ENCODE assay signal across 8 cellular contexts in the genomic region with DNA sequence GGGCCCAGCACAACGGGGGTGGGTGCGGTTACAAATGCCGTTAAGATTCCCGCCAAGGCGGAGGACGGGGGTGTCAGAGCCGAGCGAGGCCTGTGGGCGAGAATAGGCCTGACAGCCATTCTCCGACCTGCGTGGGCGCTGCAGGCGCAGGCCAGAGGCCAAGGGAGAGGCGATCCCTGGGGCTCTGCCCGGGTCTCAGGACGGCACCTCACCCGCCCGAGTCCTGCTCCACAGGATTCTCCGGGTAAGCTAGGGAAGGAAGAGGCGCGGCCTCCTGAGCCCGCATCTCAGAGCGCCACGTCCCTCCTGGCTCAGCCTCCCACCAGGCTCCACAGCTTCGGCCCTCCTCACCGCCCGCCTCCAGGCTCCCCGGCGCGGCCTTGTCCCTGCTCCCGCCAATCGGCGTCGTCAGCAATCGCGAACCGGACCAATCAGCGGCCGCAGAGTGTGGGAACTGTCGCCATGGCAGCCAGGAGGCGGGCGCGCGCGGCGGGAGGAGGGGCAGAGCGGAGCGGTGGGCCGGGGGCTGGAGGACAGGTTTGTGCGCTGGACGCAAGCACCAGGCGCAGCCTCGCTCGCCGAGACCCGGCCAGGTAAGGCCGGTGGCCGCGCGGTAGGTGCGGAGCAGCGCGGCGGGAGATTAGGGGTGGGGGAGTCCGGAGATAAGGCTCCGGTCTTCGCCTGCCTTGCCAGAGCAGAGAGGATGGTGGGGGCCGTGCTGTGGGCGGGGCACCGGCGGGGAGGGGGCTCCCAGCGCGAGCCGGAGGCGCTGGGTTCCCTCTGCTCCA. TPM values are rescaled to one million over a fixed set of nuclear protein-coding genes. Genes with fewer than 3 reads are reported as not detected.
DNase-seq lines count a peak whose midpoint lies in the region; ATAC-seq and TF ChIP-seq lines count a peak whose summit lies in the region.

A gene (plus strand): TSS at position 504 of the 788 bp plus-strand sequence. CDS start 18,585 bp downstream, outside the sequence.

- no peaks in the 10 kb centered on the region for H3K27me3 Mint-ChIP-seq in activated naive CD8-positive, alpha-beta T cell

- peak; percentile 68 for TF ChIP-seq POLR2A in testis (IDR thresholded peaks at IDR 0.05)

- H3K36me3 ChIP-seq in testis (ENCODE audit: low read depth, missing control alignments), result no peaks in the 10 kb centered on the region

- CTCF ChIA-PET in GM10248 (lab: Yijun Ruan, JAX), result interaction anchor here (1.0 to 2.8 kb wide), 9 partner anchors 8 to 109 kb away, joined by 3 to 9 read pairs (median 3); no protein-coding TSS in a partner anchor

- intact Hi-C loops in testis (cut with DNase I; ENCODE audit: low total_unique reads), result loop anchor here (10.0 kb wide), 1 partner anchor 52 kb away; no protein-coding TSS in a partner anchor

- no peak for TF ChIP-seq CTCF in GM10248 (IDR thresholded peaks at IDR 0.05; ENCODE audit: control extremely low read depth, extremely low read depth, low read depth, missing control alignments)
- no peak for TF ChIP-seq CTCF in omental fat pad (IDR thresholded peaks at IDR 0.05)
- TF ChIP-seq CTCF in testis (IDR thresholded peaks at IDR 0.05), result no peak

- no peaks in the 10 kb centered on the region for H3K4me1 ChIP-seq in testis

- H3K27ac Mint-ChIP-seq in activated naive CD8-positive, alpha-beta T cell, result peak within 1 kb of the TSS; percentile 88

- peak within 1 kb of the TSS; percentile 79 to 84 for H3K4me3 ChIP-seq in testis

- peaks cover 41% of the 10 kb centered on the region for H3K4me1 Mint-ChIP-seq in activated naive CD8-positive, alpha-beta T cell (ENCODE audit: low read depth)

- WGBS in testis, 2 donors, result 0 to 1% methylated on average over 12 to 68 of the region's 75 CpGs

- no peaks in the 10 kb centered on the region for H3K9me3 Mint-ChIP-seq in activated naive CD8-positive, alpha-beta T cell (ENCODE audit: low read depth)

- H3K27ac ChIP-seq in testis, result peak within 1 kb of the TSS; percentile 87 to 93

- ATAC-seq in HG02623 (IDR thresholded peaks at IDR 0.05; ENCODE audit: unreplicated experiment) (peak; percentile 98), omental fat pad (ENCODE audit: low FRiP score) (peak; percentile 99)

- DNase-seq in GM10248 (ENCODE audit: extremely low spot score) (peak; percentile 96), NCI-H1105 (lab: John Stamatoyannopoulos, UW) (peak; percentile 98), SKM-1 treated with dmso at 0.1 percent for 144 hours (lab: John Stamatoyannopoulos, UW; ENCODE audit: unreplicated experiment) (peak; percentile 94), glomerular visceral epithelial cell (ENCODE audit: extremely low spot score) (peak; percentile 94), omental fat pad (ENCODE audit: low spot score) (peak; percentile 97), testis (peak; percentile 99)

- no peaks in the 10 kb centered on the region for H3K27me3 ChIP-seq in testis

- peak within 1 kb of the TSS; percentile 90 for H3K4me3 Mint-ChIP-seq in activated naive CD8-positive, alpha-beta T cell

- H3K36me3 Mint-ChIP-seq in activated naive CD8-positive, alpha-beta T cell, result peaks cover 2% of the 10 kb centered on the region

- POLR2A ChIA-PET in GM10248 (lab: Yijun Ruan, JAX), result interaction anchor here (1.1 kb wide), 1 partner anchor 23 kb away, joined by 3 read pairs; no protein-coding TSS in a partner anchor

- H3K9me3 ChIP-seq in testis, result no peaks in the 10 kb centered on the region

RNA-seq across cellular contexts. Expression of the gene that starts here (rescaled TPM):
- total RNA-seq in omental fat pad (10 to 100 TPM; 31.9 to 54.7 (median 41.8) TPM), testis (100 to 1,000 TPM; 138 to 186 TPM)
- 86.1 TPM for polyA plus RNA-seq in testis (ENCODE audit: insufficient read depth, low read depth, low replicate concordance)

Comparison
In these comparisons a context has a peak if more than half of its experiments do, and no peak if none do; other contexts are left out.
1. Peak in every context shown above with its lines: DNase-seq, ATAC-seq, H3K4me3 ChIP-seq and H3K27ac ChIP-seq.